Comparison of ENCODE assay signal across 8 cellular contexts in the genomic region with DNA sequence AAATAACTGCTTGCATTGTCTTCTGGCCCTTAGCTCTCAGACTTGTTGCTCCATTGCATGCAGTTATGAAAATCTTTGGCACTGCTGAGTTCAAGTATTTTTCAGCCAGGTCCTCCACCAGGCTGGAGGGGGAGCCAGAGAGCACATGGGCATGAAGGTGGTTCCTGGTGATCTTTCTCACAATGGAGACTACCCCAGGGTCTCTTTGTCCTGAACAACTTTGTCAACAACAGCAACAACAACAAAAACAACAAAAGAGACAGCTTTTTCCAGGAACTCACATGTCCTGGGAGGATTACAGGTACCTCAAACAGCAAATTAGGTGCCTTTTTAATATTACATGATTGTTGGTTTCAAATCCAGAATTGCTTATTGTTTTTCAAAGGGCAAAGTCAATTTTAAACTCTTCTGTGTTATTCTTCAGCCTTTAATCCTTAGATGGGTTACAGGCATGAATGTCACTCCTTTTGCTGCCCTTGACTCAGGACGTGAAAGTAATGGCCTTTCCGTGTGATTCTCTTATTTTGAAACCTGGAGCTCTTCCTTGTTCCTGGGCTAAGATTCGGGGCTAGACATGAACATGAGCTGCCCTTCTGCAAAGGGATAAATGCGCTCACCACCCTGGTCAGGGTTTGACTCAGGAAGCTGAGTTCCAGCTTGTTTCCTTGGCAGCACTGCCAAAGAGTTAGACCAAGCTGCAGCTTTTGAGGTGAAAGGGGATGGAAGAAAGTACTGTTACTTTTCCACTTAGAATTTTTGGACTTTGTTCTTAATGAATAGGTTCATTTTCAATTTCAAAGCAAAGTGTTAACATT. TPM values are rescaled to one million over a fixed set of nuclear protein-coding genes. Genes with fewer than 3 reads are reported as not detected.
A peak's percentile ranks its signal among the peaks of the same experiment; 100 is the strongest.
DNase-seq lines count a peak whose midpoint lies in the region; ATAC-seq and TF ChIP-seq lines count a peak whose summit lies in the region.

No MANE protein-coding gene starts in this region.

- H3K79me2 ChIP-seq in hepatocyte (no peaks in the 10 kb centered on the region), smooth muscle cell (ENCODE audit: low read depth) (no peaks in the 10 kb centered on the region)

- H3K4me2 ChIP-seq in hepatocyte (peak overlapping the region; percentile 95), smooth muscle cell (peak overlapping the region; percentile 86)

- H3K9ac ChIP-seq in smooth muscle cell (ENCODE audit: low read depth) = peak overlapping the region; percentile 90

- no peak overlapping the region for H3K27ac ChIP-seq in adrenal gland
- no peak overlapping the region for H3K27ac ChIP-seq in hepatocyte
- no peak overlapping the region for H3K27ac ChIP-seq in smooth muscle cell (ENCODE audit: low read depth)

- H2AFZ ChIP-seq in hepatocyte (peak overlapping the region; percentile 86), smooth muscle cell (ENCODE audit: low read depth) (no peak overlapping the region)

- H3K4me1 ChIP-seq in adrenal gland (replicated peaks in 1 of 2) (peaks cover 11 to 21% of the 10 kb centered on the region in 2 donors), hepatocyte (ENCODE audit: insufficient read depth) (peaks cover 16% of the 10 kb centered on the region), smooth muscle cell (ENCODE audit: low read depth) (peaks cover 5% of the 10 kb centered on the region)

- H3K36me3 ChIP-seq in adrenal gland (replicated peaks in 1 of 2) (no peaks in the 10 kb centered on the region), hepatocyte (replicated peaks; ENCODE audit: insufficient read depth, low read depth) (no peaks in the 10 kb centered on the region), smooth muscle cell (ENCODE audit: low read depth) (no peaks in the 10 kb centered on the region)

- H4K20me1 ChIP-seq in hepatocyte (ENCODE audit: insufficient read depth, poor library complexity, severe bottlenecking) (no peaks in the 10 kb centered on the region), smooth muscle cell (ENCODE audit: low read depth) (no peaks in the 10 kb centered on the region)

- DNase-seq in activated gamma-delta T cell treated with Interleukin-2 at 50 U/mL for 16 hours (peak; percentile 62), activated gamma-delta T cell (lab: John Stamatoyannopoulos, UW) (no peak), SIG-M5 treated with dmso at 0.1 percent for 504 hours (lab: John Stamatoyannopoulos, UW; ENCODE audit: unreplicated experiment) (peak; percentile 93), adrenal gland (peak in 2 of 7 donors; percentile 22 to 35), hepatocyte (ENCODE audit: low spot score) (peak; percentile 37), smooth muscle cell (lab: John Stamatoyannopoulos, UW; ENCODE audit: unreplicated experiment) (no peak), G401 (ENCODE audit: low spot score) (no peak), omental fat pad (ENCODE audit: low spot score) (no peak)

- H3K27me3 ChIP-seq in adrenal gland (no peaks in the 10 kb centered on the region), hepatocyte (peaks cover 59% of the 10 kb centered on the region), smooth muscle cell (ENCODE audit: low read depth) (peaks cover 40% of the 10 kb centered on the region)

- H3K4me3 ChIP-seq in adrenal gland (peak overlapping the region in 1 of 4 donors; percentile 62), hepatocyte (no peak overlapping the region), smooth muscle cell (peak overlapping the region; percentile 53)

- no peaks in the 10 kb centered on the region for H3K9me2 ChIP-seq in hepatocyte (replicated peaks; ENCODE audit: insufficient read depth)

- peak in 5 of 6 experiments; percentile 24 to 54 (median 44) for TF ChIP-seq CTCF in adrenal gland (IDR thresholded peaks at IDR 0.05)
- TF ChIP-seq CTCF in hepatocyte (IDR thresholded peaks at IDR 0.05; ENCODE audit: poor library complexity) = peak; percentile 50
- TF ChIP-seq CTCF in smooth muscle cell (IDR thresholded peaks at IDR 0.05; ENCODE audit: borderline replicate concordance, insufficient read depth, poor library complexity, severe bottlenecking) = peak; percentile 50
- TF ChIP-seq CTCF in omental fat pad (IDR thresholded peaks at IDR 0.05) = no peak

- intact Hi-C loops in adrenal gland (cut with DNase I) = loop anchor here in 1 of 2 donors (5.0 kb wide), 2 partner anchors 193 to 328 kb away; no protein-coding TSS in a partner anchor

- H3K9me3 ChIP-seq in adrenal gland (replicated peaks in 1 of 3) (no peaks in the 10 kb centered on the region), hepatocyte (ENCODE audit: low read depth) (no peaks in the 10 kb centered on the region), smooth muscle cell (replicated peaks; ENCODE audit: low read depth) (no peaks in the 10 kb centered on the region)

- H3F3A ChIP-seq in smooth muscle cell (ENCODE audit: low read depth) = no peaks in the 10 kb centered on the region

- in situ Hi-C loops in G401 (cut with HindIII; ENCODE audit: low sequenced_read_pairs) = no loop called here

- no peak for TF ChIP-seq POLR2A in adrenal gland (IDR thresholded peaks at IDR 0.05)

- WGBS in adrenal gland, 4 donors = 66 to 71% (median 70%) methylated on average over 4 of the region's 4 CpGs
- 86% methylated on average over 4 of the region's 4 CpGs for WGBS in hepatocyte (ENCODE audit: low lambda C conversion rate, missing lambda C conversion rate)
- 90% methylated on average over 4 of the region's 4 CpGs for WGBS in smooth muscle cell (ENCODE audit: low lambda C conversion rate)

- ATAC-seq in omental fat pad (ENCODE audit: low FRiP score) = no peak

RNA-seq across cellular contexts. Expression of a gene that starts 1.8 kb away (rescaled TPM):
- total RNA-seq in adrenal gland (10 to 100 TPM in 7 of 8 donors, 1 to 10 TPM in 1; 6.2 to 64.1 (median 28.8) TPM), hepatocyte (7.0 and 8.1 TPM in 2 replicates), smooth muscle cell (4.5 and 15.1 TPM in 2 replicates), omental fat pad (100 to 1,000 TPM; 142 to 321 (median 257) TPM)
- polyA plus RNA-seq in adrenal gland (10 to 100 TPM; 18.4 to 42.9 (median 21.3) TPM), hepatocyte (19.9 and 21.2 TPM in 2 replicates), smooth muscle cell (10.7 and 11.7 TPM in 2 replicates)
- 3.4 and 4.3 TPM in 2 replicates for total RNA-seq in G401 (2014; rRNA removed; shearing (Covaris generic))

Comparison
In these comparisons a context has a peak if more than half of its experiments do, and no peak if none do; other contexts are left out.
1. DNase-seq: peak in activated gamma-delta T cell treated with Interleukin-2 at 50 U/mL for 16 hours (single experiment), SIG-M5 treated with dmso at 0.1 percent for 504 hours (single experiment) and hepatocyte (single experiment); none in activated gamma-delta T cell (single experiment), smooth muscle cell (single experiment), G401 (single experiment) and omental fat pad (single experiment).
2. CTCF ChIP-seq: peak in adrenal gland (5 of 6), hepatocyte (single experiment) and smooth muscle cell (single experiment); none in omental fat pad (0 of 3).